Comparison of ENCODE assay signal across 10 cellular contexts in genomic region chr3:143775401-143775970, GRCh38.
A peak's percentile ranks its signal among the peaks of the same experiment; 100 is the strongest.
DNase-seq lines count a peak whose midpoint lies in the region; ATAC-seq and TF ChIP-seq lines count a peak whose summit lies in the region.
"Had no signal": no experiment of that assay in that cellular context is flagged by ENCODE, and none has a peak within 500 bp of the region (broad histone marks: within the 10 kb centered on the region; RNA-seq: fewer than 3 reads in every experiment).

No MANE protein-coding gene starts in this region.

- peaks cover 4% of the 10 kb centered on the region for H3K4me1 ChIP-seq in ovary (ENCODE audit: insufficient read depth)

- TF ChIP-seq EP300 in ovary (IDR thresholded peaks at IDR 0.05): no peak

- H3K9me3 ChIP-seq in AG04450 (ENCODE audit: control insufficient read depth, insufficient read depth, low read length) (no peaks in the 10 kb centered on the region), T-helper 17 cell (ENCODE audit: control insufficient read depth, low read length, poor library complexity, severe bottlenecking) (no peaks in the 10 kb centered on the region), ovary (no peaks in the 10 kb centered on the region)
- H3K9me3 ChIP-seq: neutrophil had no signal

- H3K36me3 Mint-ChIP-seq in T-helper 17 cell (ENCODE audit: low read depth): peaks cover 3% of the 10 kb centered on the region
- H3K36me3 Mint-ChIP-seq: IgD-negative memory B cell had no signal

- 12 to 19% (median 16%) methylated on average over 7 of the region's 7 CpGs for WGBS in ovary, 3 donors

- no peak for TF ChIP-seq POLR2A in ovary (IDR thresholded peaks at IDR 0.05)

- no peak overlapping the region for H3K27ac Mint-ChIP-seq in T-helper 17 cell
- H3K27ac Mint-ChIP-seq: IgD-negative memory B cell had no signal

- peak; percentile 66 for TF ChIP-seq CTCF in AG04450 (IDR thresholded peaks at IDR 0.05; ENCODE audit: low read depth, low read length)
- TF ChIP-seq CTCF in GM12872 (IDR thresholded peaks at IDR 0.05; ENCODE audit: insufficient read depth, low read depth, low read length): peak; percentile 51
- TF ChIP-seq CTCF in fibroblast of villous mesenchyme (IDR thresholded peaks at IDR 0.05; ENCODE audit: insufficient read depth, low read depth, low read length): peak; percentile 50
- peak; percentile 40 to 49 (median 42) for TF ChIP-seq CTCF in ovary (IDR thresholded peaks at IDR 0.05)

- no peaks in the 10 kb centered on the region for H3K27me3 Mint-ChIP-seq in T-helper 17 cell
- H3K27me3 Mint-ChIP-seq: IgD-negative memory B cell had no signal

- H3K36me3 ChIP-seq in ovary: no peaks in the 10 kb centered on the region
- H3K36me3 ChIP-seq: neutrophil had no signal

- intact Hi-C loops in ovary (cut with DNase I): no loop called here

- H3K4me3 Mint-ChIP-seq in T-helper 17 cell: no peak overlapping the region
- H3K4me3 Mint-ChIP-seq: IgD-negative memory B cell had no signal

- CTCF ChIA-PET in AG04450 (lab: Charles Lee): interaction anchor here (0.5 to 1.8 kb wide), 14 partner anchors 8 to 1005 kb away, joined by 3 to 10 read pairs (median 5); no protein-coding TSS in a partner anchor

- H3K4me3 ChIP-seq in AG04450 (ENCODE audit: low read depth, low read length) (no peak overlapping the region), fibroblast of villous mesenchyme (ENCODE audit: low read depth, low read length) (no peak overlapping the region), ovary (no peak overlapping the region)

- no peak for DNase-seq in AG04450 (ENCODE audit: low read depth, low spot score)
- peak; percentile 27 for DNase-seq in MV-4-11 (lab: John Stamatoyannopoulos, UW)
- no peak for DNase-seq in T-helper 17 cell
- DNase-seq in fibroblast of villous mesenchyme (ENCODE audit: low read depth): peak; percentile 37
- no peak for DNase-seq in ovary
- DNase-seq in islet precursor cell: no peak

- no peak overlapping the region for H3K27ac ChIP-seq in AG04450 (ENCODE audit: low read depth, low read length)
- H3K27ac ChIP-seq in ovary: no peak overlapping the region
- H3K27ac ChIP-seq: neutrophil had no signal

- H3K4me1 Mint-ChIP-seq in T-helper 17 cell: no peaks in the 10 kb centered on the region

- H3K27me3 ChIP-seq in AG04450 (ENCODE audit: control insufficient read depth, insufficient read depth, low read length) (no peaks in the 10 kb centered on the region), ovary (no peaks in the 10 kb centered on the region)
- H3K27me3 ChIP-seq: neutrophil had no signal

- ATAC-seq in HG02571 (IDR thresholded peaks at IDR 0.05; ENCODE audit: unreplicated experiment) (peak; percentile 87), T-helper 17 cell (peak; percentile 84)

- POLR2A ChIA-PET in AG04450 (lab: Yijun Ruan, JAX): no interaction called here

Comparison
In these comparisons a context has a peak if more than half of its experiments do, and no peak if none do; other contexts are left out.
1. DNase-seq: peak in MV-4-11 (single experiment) and fibroblast of villous mesenchyme (single experiment); none in AG04450 (single experiment), T-helper 17 cell (0 of 3), ovary (0 of 5) and islet precursor cell (single experiment).
2. Peak in every context shown above with its lines, with median percentiles within 50 percentile points of each other: CTCF ChIP-seq.